Comparison of ENCODE assay signal across 31 cellular contexts in the genomic region with DNA sequence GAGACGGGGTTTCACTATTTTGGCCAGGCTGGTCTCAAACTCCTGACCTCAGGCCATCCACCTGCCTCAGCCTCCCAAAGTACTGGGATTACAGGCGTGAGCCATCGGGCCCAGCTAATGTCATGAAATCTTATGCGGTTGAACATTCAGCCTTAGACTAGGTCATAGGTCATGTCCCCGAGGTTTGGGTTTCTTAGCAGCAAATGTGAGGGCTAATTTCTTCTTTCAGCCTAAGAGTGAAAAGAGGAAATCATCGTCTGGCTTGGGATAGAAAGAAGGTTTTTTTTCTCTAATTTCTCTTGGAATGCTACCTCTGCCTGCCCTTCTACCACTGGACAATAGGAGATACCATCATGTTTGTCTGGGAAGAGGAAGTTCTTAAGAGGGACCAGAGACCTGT. TPM values are rescaled to one million over a fixed set of nuclear protein-coding genes. Genes with fewer than 3 reads are reported as not detected.
DNase-seq lines count a peak whose midpoint lies in the region; ATAC-seq and TF ChIP-seq lines count a peak whose summit lies in the region.
"Had no signal": no experiment of that assay in that cellular context is flagged by ENCODE, and none has a peak within 500 bp of the region (broad histone marks: within the 10 kb centered on the region; RNA-seq: fewer than 3 reads in every experiment).

No MANE protein-coding gene starts in this region.

- H3K27me3 ChIP-seq in DND-41 (ENCODE audit: insufficient read depth, low read length, poor library complexity) (no peaks in the 10 kb centered on the region), osteoblast (ENCODE audit: insufficient read depth, low read length) (no peaks in the 10 kb centered on the region), MM.1S (replicated peaks; ENCODE audit: insufficient read depth, low read length) (peaks cover 88% of the 10 kb centered on the region)
- H3K27me3 ChIP-seq: BE2C, body of pancreas, esophagus squamous epithelium, heart right ventricle, ovary had no signal

- H3K27ac ChIP-seq in DND-41 (ENCODE audit: low read length) (peak overlapping the region; percentile 36; the same call in 1 of the 2 replicates), osteoblast (ENCODE audit: low read depth, low read length) (no peak overlapping the region), MM.1S (ENCODE audit: low read length) (no peak overlapping the region)
- H3K27ac ChIP-seq: body of pancreas, esophagus squamous epithelium, heart right ventricle, lower lobe of right lung, ovary had no signal

- ATAC-seq in DND-41 (ENCODE audit: insufficient read depth, low read depth) (no peak), GM21390 (IDR thresholded peaks at IDR 0.05; ENCODE audit: unreplicated experiment) (no peak)
- ATAC-seq in activated CD8-positive, alpha-beta T cell treated with anti-CD3 and anti-CD28 coated beads, Interleukin-2, amount 10 ng/mL, durations not matched to agents 7 days and 5 days = no peak
- ATAC-seq: body of pancreas, HCT116, heart right ventricle, lower lobe of right lung, SK-N-SH treated with all-trans-retinoic acid at 6 μM for 48 hours had no signal

- H3F3A ChIP-seq in MM.1S (ENCODE audit: insufficient read depth, low read length) = no peaks in the 10 kb centered on the region

- H4K20me1 ChIP-seq in DND-41 (ENCODE audit: insufficient read depth, low read length) = no peaks in the 10 kb centered on the region
- H4K20me1 ChIP-seq in osteoblast (ENCODE audit: insufficient read depth, low read length) = no peaks in the 10 kb centered on the region
- H4K20me1 ChIP-seq in MM.1S (ENCODE audit: insufficient read depth, low read length) = no peaks in the 10 kb centered on the region

- peak overlapping the region; percentile 69 for H3K27ac Mint-ChIP-seq in activated T-cell treated with anti-CD3 and anti-CD28 coated beads, Interleukin-2, amount 50 U/mL, for 24 hours
- peak overlapping the region; percentile 98 for H3K27ac Mint-ChIP-seq in activated CD8-positive, alpha-beta T cell treated with anti-CD3 and anti-CD28 coated beads, Interleukin-2, amount 10 ng/mL, durations not matched to agents 7 days and 5 days
- H3K27ac Mint-ChIP-seq in progenitor cell of endocrine pancreas = no peak overlapping the region
- H3K27ac Mint-ChIP-seq: nephron, type B pancreatic cell had no signal

- no peaks in the 10 kb centered on the region for H3K9me2 ChIP-seq in MM.1S (replicated peaks; ENCODE audit: insufficient read depth, low read length)

- H3K4me2 ChIP-seq in DND-41 (ENCODE audit: insufficient read depth, low read length) (no peak overlapping the region), osteoblast (ENCODE audit: insufficient read depth, low read length) (no peak overlapping the region), MM.1S (ENCODE audit: low read depth, low read length) (no peak overlapping the region)
- H3K4me2 ChIP-seq: smooth muscle cell had no signal

- H3K27me3 Mint-ChIP-seq in activated T-cell treated with anti-CD3 and anti-CD28 coated beads, Interleukin-2, amount 50 U/mL, for 24 hours = no peaks in the 10 kb centered on the region
- no peaks in the 10 kb centered on the region for H3K27me3 Mint-ChIP-seq in activated CD8-positive, alpha-beta T cell treated with anti-CD3 and anti-CD28 coated beads, Interleukin-2, amount 10 ng/mL, durations not matched to agents 7 days and 5 days (ENCODE audit: low read depth)
- peaks cover 7% of the 10 kb centered on the region for H3K27me3 Mint-ChIP-seq in progenitor cell of endocrine pancreas
- H3K27me3 Mint-ChIP-seq: IgD-negative memory B cell had no signal

- peaks cover 85% of the 10 kb centered on the region for H3K79me2 ChIP-seq in DND-41 (ENCODE audit: insufficient read depth, low read length)
- H3K79me2 ChIP-seq in osteoblast (ENCODE audit: insufficient read depth, low read length) = no peaks in the 10 kb centered on the region
- no peaks in the 10 kb centered on the region for H3K79me2 ChIP-seq in MM.1S (ENCODE audit: low read length)

- peak overlapping the region; percentile 29 for H3K4me3 Mint-ChIP-seq in activated T-cell treated with anti-CD3 and anti-CD28 coated beads, Interleukin-2, amount 50 U/mL, for 24 hours
- H3K4me3 Mint-ChIP-seq in activated CD8-positive, alpha-beta T cell treated with anti-CD3 and anti-CD28 coated beads, Interleukin-2, amount 10 ng/mL, durations not matched to agents 7 days and 5 days = peak overlapping the region; percentile 88
- no peak overlapping the region for H3K4me3 Mint-ChIP-seq in progenitor cell of endocrine pancreas (ENCODE audit: low read depth)
- H3K4me3 Mint-ChIP-seq: nephron, type B pancreatic cell had no signal

- H3K9me3 Mint-ChIP-seq in activated T-cell treated with anti-CD3 and anti-CD28 coated beads, Interleukin-2, amount 50 U/mL, for 24 hours = no peaks in the 10 kb centered on the region
- H3K9me3 Mint-ChIP-seq in activated CD8-positive, alpha-beta T cell treated with anti-CD3 and anti-CD28 coated beads, Interleukin-2, amount 10 ng/mL, durations not matched to agents 7 days and 5 days (ENCODE audit: insufficient read depth) = no peaks in the 10 kb centered on the region
- H3K9me3 Mint-ChIP-seq in progenitor cell of endocrine pancreas (ENCODE audit: low read depth) = peaks cover 3% of the 10 kb centered on the region
- H3K9me3 Mint-ChIP-seq: IgD-negative memory B cell, type B pancreatic cell had no signal

- TF ChIP-seq CTCF in DND-41 (IDR thresholded peaks at IDR 0.05; ENCODE audit: borderline replicate concordance, extremely low read depth, low read length, poor library complexity, severe bottlenecking) (no peak), osteoblast (IDR thresholded peaks at IDR 0.05; ENCODE audit: extremely low read depth, low read depth, low read length) (no peak), MM.1S (IDR thresholded peaks at IDR 0.05; ENCODE audit: low read length) (no peak), progenitor cell of endocrine pancreas (IDR thresholded peaks at IDR 0.05; ENCODE audit: unreplicated experiment) (no peak)

- H3K4me3 ChIP-seq in DND-41 (ENCODE audit: low read depth in 1 of 2, low read length in 2 of 2) (no peak overlapping the region), osteoblast (ENCODE audit: insufficient read depth, low read length) (no peak overlapping the region), MM.1S (ENCODE audit: low read length) (no peak overlapping the region)
- H3K4me3 ChIP-seq: body of pancreas, esophagus squamous epithelium, heart right ventricle, lower lobe of right lung, ovary, smooth muscle cell had no signal

- H2AFZ ChIP-seq in DND-41 (ENCODE audit: low read depth, low read length) = no peak overlapping the region
- no peak overlapping the region for H2AFZ ChIP-seq in osteoblast (ENCODE audit: low read length)
- no peak overlapping the region for H2AFZ ChIP-seq in MM.1S (ENCODE audit: low read length)

- POLR2A ChIA-PET in activated CD8-positive, alpha-beta T cell treated with anti-CD3 and anti-CD28 coated beads, Interleukin-2, amount 10 ng/mL, durations not matched to agents 7 days and 5 days (lab: Charles Lee) = interaction anchor here (10.5 kb wide), 1 partner anchor 21 kb away, joined by 355 read pairs; a partner anchor contains a TSS

- no peak for DNase-seq in activated T-cell treated with anti-CD3 and anti-CD28 coated beads, Interleukin-2, amount 50 U/mL, for 24 hours
- no peak for DNase-seq in activated T-cell treated with anti-CD3 and anti-CD28 coated beads for 4 hours
- no peak for DNase-seq in DND-41
- no peak for DNase-seq in activated CD8-positive, alpha-beta T cell treated with anti-CD3 and anti-CD28 coated beads, Interleukin-2, amount 10 ng/mL, durations not matched to agents 7 days and 5 days
- DNase-seq in osteoblast (ENCODE audit: insufficient read length, low spot score, missing footprints) = peak; percentile 54
- DNase-seq in MM.1S = no peak
- DNase-seq in progenitor cell of endocrine pancreas (ENCODE audit: low spot score, unreplicated experiment) = no peak
- DNase-seq: BE2C; body of pancreas; Calu3; dermis blood vessel endothelial cell; DMS79 treated with DMSO at 0.1 percent for 48 hours; esophagus squamous epithelium; foreskin melanocyte; heart right ventricle; kidney glomerular epithelial cell; lower lobe of right lung; NCI-H146; NCI-H446 treated with DMSO at 0.1 percent for 48 hours; NCI-H82; ovary; retina; stimulated activated CD4-positive, alpha-beta T cell treated with anti-CD3 and anti-CD28 coated beads, Interleukin-1b, Interleukin-23, amount 100 ng/mL, for 48 hours; stimulated activated CD8-positive, alpha-beta memory T cell treated with anti-CD3 and anti-CD28 coated beads, Interleukin-4, amount 100 ng/mL, for 48 hours had no signal

- peaks cover 74% of the 10 kb centered on the region for H3K4me1 Mint-ChIP-seq in activated T-cell treated with anti-CD3 and anti-CD28 coated beads, Interleukin-2, amount 50 U/mL, for 24 hours (ENCODE audit: low read depth)
- peaks cover 65% of the 10 kb centered on the region for H3K4me1 Mint-ChIP-seq in activated CD8-positive, alpha-beta T cell treated with anti-CD3 and anti-CD28 coated beads, Interleukin-2, amount 10 ng/mL, durations not matched to agents 7 days and 5 days (ENCODE audit: low read depth)
- no peaks in the 10 kb centered on the region for H3K4me1 Mint-ChIP-seq in progenitor cell of endocrine pancreas (ENCODE audit: low read depth)

- no peak overlapping the region for H3K9ac ChIP-seq in DND-41 (ENCODE audit: low read depth, low read length)
- H3K9ac ChIP-seq in MM.1S (ENCODE audit: low read length) = no peak overlapping the region

- CTCF ChIA-PET in activated CD8-positive, alpha-beta T cell treated with anti-CD3 and anti-CD28 coated beads, Interleukin-2, amount 10 ng/mL, durations not matched to agents 7 days and 5 days (lab: Charles Lee) = no interaction called here

- H3K36me3 ChIP-seq in DND-41 (ENCODE audit: insufficient read depth, low read length) (peaks cover 56% of the 10 kb centered on the region), osteoblast (ENCODE audit: insufficient read depth, low read length) (no peaks in the 10 kb centered on the region), MM.1S (replicated peaks; ENCODE audit: insufficient read depth, low read length) (no peaks in the 10 kb centered on the region)
- H3K36me3 ChIP-seq: BE2C, esophagus squamous epithelium, heart right ventricle, lower lobe of right lung, ovary had no signal

- H3K36me3 Mint-ChIP-seq in activated T-cell treated with anti-CD3 and anti-CD28 coated beads, Interleukin-2, amount 50 U/mL, for 24 hours (ENCODE audit: low read depth) = peaks cover 77% of the 10 kb centered on the region
- H3K36me3 Mint-ChIP-seq in activated CD8-positive, alpha-beta T cell treated with anti-CD3 and anti-CD28 coated beads, Interleukin-2, amount 10 ng/mL, durations not matched to agents 7 days and 5 days (ENCODE audit: low read depth) = peaks cover 84% of the 10 kb centered on the region
- no peaks in the 10 kb centered on the region for H3K36me3 Mint-ChIP-seq in progenitor cell of endocrine pancreas (ENCODE audit: insufficient read depth)
- H3K36me3 Mint-ChIP-seq: type B pancreatic cell had no signal

- H3K9me3 ChIP-seq in DND-41 (ENCODE audit: insufficient read depth, low read length, severe bottlenecking) = no peaks in the 10 kb centered on the region
- no peaks in the 10 kb centered on the region for H3K9me3 ChIP-seq in osteoblast (ENCODE audit: low read depth, low read length)
- no peaks in the 10 kb centered on the region for H3K9me3 ChIP-seq in MM.1S (replicated peaks; ENCODE audit: insufficient read depth, low read length)
- H3K9me3 ChIP-seq: BE2C, body of pancreas, esophagus squamous epithelium, lower lobe of right lung, ovary had no signal

- peaks cover 46% of the 10 kb centered on the region for H3K4me1 ChIP-seq in DND-41 (ENCODE audit: insufficient read depth, low read length)
- H3K4me1 ChIP-seq in osteoblast (ENCODE audit: insufficient read depth, low read length) = no peaks in the 10 kb centered on the region
- H3K4me1 ChIP-seq in MM.1S (ENCODE audit: low read length) = no peaks in the 10 kb centered on the region
- H3K4me1 ChIP-seq: BE2C, body of pancreas, esophagus squamous epithelium had no signal

RNA-seq across cellular contexts. Expression of a gene that starts 18.0 kb away (rescaled TPM):
- 100 to 1,000 TPM; 283 to 285 TPM for total RNA-seq in activated CD8-positive, alpha-beta T cell treated with anti-CD3 and anti-CD28 coated beads, Interleukin-2, amount 10 ng/mL, durations not matched to agents 7 days and 5 days
- total RNA-seq in osteoblast = 12.7 and 14.1 TPM in 2 replicates
- 13.7 and 15.7 TPM in 2 replicates for total RNA-seq in progenitor cell of endocrine pancreas

RNA-seq across cellular contexts. Expression of a gene that starts 44.8 kb away (rescaled TPM):
- total RNA-seq in activated CD8-positive, alpha-beta T cell treated with anti-CD3 and anti-CD28 coated beads, Interleukin-2, amount 10 ng/mL, durations not matched to agents 7 days and 5 days = 10 to 100 TPM; 21.1 to 23.2 TPM
- 5.9 and 6.2 TPM in 2 replicates for total RNA-seq in osteoblast
- 24.5 and 24.6 TPM in 2 replicates for total RNA-seq in progenitor cell of endocrine pancreas

Comparison
In these comparisons a context has a peak if more than half of its experiments do, and no peak if none do; other contexts are left out.
1. RNA of a gene that starts 18.0 kb away (total RNA-seq): 283 to 285 TPM in activated CD8-positive, alpha-beta T cell treated with anti-CD3 and anti-CD28 coated beads, Interleukin-2, amount 10 ng/mL, durations not matched to agents 7 days and 5 days; 13.7 to 15.7 TPM in progenitor cell of endocrine pancreas and 12.7 to 14.1 TPM in osteoblast; every median in the first group is over 10 times any median in the second.